ENCODE assay signal across 10 cellular contexts in genomic region chr1:200038645-200038986, GRCh38. TPM values are rescaled to one million over a fixed set of nuclear protein-coding genes. Genes with fewer than 3 reads are reported as not detected.
DNase-seq lines count a peak whose midpoint lies in the region; ATAC-seq and TF ChIP-seq lines count a peak whose summit lies in the region.
"Had no signal": no experiment of that assay in that cellular context is flagged by ENCODE, and none has a peak within 500 bp of the region (broad histone marks: within the 10 kb centered on the region; RNA-seq: fewer than 3 reads in every experiment).

No MANE protein-coding gene starts in this region.

- no peaks in the 10 kb centered on the region for H3K36me3 ChIP-seq in Caco-2 (ENCODE audit: control insufficient read depth, insufficient read depth, low read length)
- no peaks in the 10 kb centered on the region; the same call in none of the 2 replicates for H3K36me3 ChIP-seq in Panc1 (ENCODE audit: control insufficient read depth, insufficient read depth, low read length)
- H3K36me3 ChIP-seq in hepatocyte (replicated peaks; ENCODE audit: insufficient read depth, low read depth): no peaks in the 10 kb centered on the region
- H3K36me3 ChIP-seq: SJSA1 had no signal

- H4K20me1 ChIP-seq in hepatocyte (ENCODE audit: insufficient read depth, poor library complexity, severe bottlenecking): peaks cover 11% of the 10 kb centered on the region

- 3% methylated on average over 9 of the region's 20 CpGs for WGBS in hepatocyte (ENCODE audit: low lambda C conversion rate, missing lambda C conversion rate)

- H3K9me2 ChIP-seq in hepatocyte (replicated peaks; ENCODE audit: insufficient read depth): no peaks in the 10 kb centered on the region

- peaks cover 6% of the 10 kb centered on the region for H3K36me3 Mint-ChIP-seq in Caco-2 (ENCODE audit: insufficient read depth, unreplicated experiment)
- peaks cover under 1% of the 10 kb centered on the region for H3K36me3 Mint-ChIP-seq in progenitor cell of endocrine pancreas (ENCODE audit: insufficient read depth)

- no peaks in the 10 kb centered on the region for H3K27me3 Mint-ChIP-seq in Caco-2 (ENCODE audit: insufficient read depth, unreplicated experiment)
- H3K27me3 Mint-ChIP-seq in progenitor cell of endocrine pancreas: peaks cover 37% of the 10 kb centered on the region

- H3K9me3 Mint-ChIP-seq in Caco-2 (ENCODE audit: unreplicated experiment): no peaks in the 10 kb centered on the region
- H3K9me3 Mint-ChIP-seq in progenitor cell of endocrine pancreas (ENCODE audit: low read depth): no peaks in the 10 kb centered on the region

- DNase-seq in Caco-2: no peak
- DNase-seq in Panc1 (ENCODE audit: low read depth, low spot score): no peak
- DNase-seq in hepatocyte (ENCODE audit: low spot score): no peak
- DNase-seq in progenitor cell of endocrine pancreas (ENCODE audit: low spot score, unreplicated experiment): peak; percentile 44
- DNase-seq in NCI-H1048 (lab: John Stamatoyannopoulos, UW): no peak
- DNase-seq in NCI-H526 (lab: John Stamatoyannopoulos, UW): no peak
- no peak for DNase-seq in NCI-H69 (lab: John Stamatoyannopoulos, UW)
- DNase-seq: KG1 had no signal

- no peak for ATAC-seq in Panc1
- ATAC-seq in HG03095 (IDR thresholded peaks at IDR 0.05; ENCODE audit: unreplicated experiment): no peak

- POLR2A ChIA-PET in Caco-2 (lab: Charles Lee): no interaction called here
- POLR2A ChIA-PET in Panc1 (lab: Charles Lee): no interaction called here

- BruUV-seq in Caco-2 (replicated peaks; lab: Mats Ljungman, UMichigan) (no TSS peak), Panc1 (replicated peaks; lab: Mats Ljungman, UMichigan) (no TSS peak)

- no peaks in the 10 kb centered on the region for H3K9me3 ChIP-seq in Caco-2
- no peaks in the 10 kb centered on the region for H3K9me3 ChIP-seq in Panc1 (ENCODE audit: control insufficient read depth, insufficient read depth, low read depth, low read length)
- H3K9me3 ChIP-seq in hepatocyte (ENCODE audit: low read depth): no peaks in the 10 kb centered on the region

- H3K27ac Mint-ChIP-seq in Caco-2 (ENCODE audit: unreplicated experiment): no peak overlapping the region
- H3K27ac Mint-ChIP-seq in progenitor cell of endocrine pancreas: peak overlapping the region; percentile 83

- H3K4me1 Mint-ChIP-seq in Caco-2 (ENCODE audit: low read depth, unreplicated experiment) (peaks cover 13% of the 10 kb centered on the region), progenitor cell of endocrine pancreas (ENCODE audit: low read depth) (peaks cover 35% of the 10 kb centered on the region)

- CTCF ChIA-PET in Caco-2 (lab: Charles Lee) (interaction anchor here (0.6 kb wide), 1 partner anchor 238 kb away, joined by 3 read pairs; no protein-coding TSS in a partner anchor), Panc1 (lab: Charles Lee) (no interaction called here)

- H3K4me1 ChIP-seq in Caco-2: 0 out of 2 replicates have a peak, but pooled peaks cover 4% of the 10 kb centered on the region
- H3K4me1 ChIP-seq in Panc1 (ENCODE audit: control insufficient read depth, insufficient read depth, low read length): 0 out of 2 replicates have a peak, but pooled peaks cover 5% of the 10 kb centered on the region
- H3K4me1 ChIP-seq in hepatocyte (ENCODE audit: insufficient read depth): peaks cover 21% of the 10 kb centered on the region

- no peak for TF ChIP-seq CTCF in Caco-2 (IDR thresholded peaks at IDR 0.05; ENCODE audit: insufficient read depth in 1 of 2, low read depth in 1 of 2, low read length in 1 of 2, severe bottlenecking in 1 of 2, unreplicated experiment in 1 of 2)
- no peak for TF ChIP-seq CTCF in Panc1 (IDR thresholded peaks at IDR 0.05)
- TF ChIP-seq CTCF in hepatocyte (IDR thresholded peaks at IDR 0.05; ENCODE audit: poor library complexity): no peak
- TF ChIP-seq CTCF in progenitor cell of endocrine pancreas (IDR thresholded peaks at IDR 0.05; ENCODE audit: unreplicated experiment): no peak

- in situ Hi-C loops in Panc1 (cut with HindIII; ENCODE audit: low pct_unique_long_range_greater_than_20kb, low sequenced_read_pairs): no loop called here

- peak overlapping the region; percentile 79 for H3K27ac ChIP-seq in Panc1 (ENCODE audit: low read length)
- peak overlapping the region; percentile 60 for H3K27ac ChIP-seq in hepatocyte
- H3K27ac ChIP-seq: SJSA1 had no signal

- H3K27me3 ChIP-seq in Caco-2 (replicated peaks; ENCODE audit: control insufficient read depth, insufficient read depth, low read length) (no peaks in the 10 kb centered on the region), Panc1 (ENCODE audit: control insufficient read depth, insufficient read depth, low read length) (peaks cover 1% of the 10 kb centered on the region), hepatocyte (peaks cover 92% of the 10 kb centered on the region)

- H3K4me3 Mint-ChIP-seq in Caco-2 (ENCODE audit: unreplicated experiment) (peak overlapping the region; percentile 95), progenitor cell of endocrine pancreas (ENCODE audit: low read depth) (peak overlapping the region; percentile 83)

- peak overlapping the region; percentile 64 for H2AFZ ChIP-seq in hepatocyte

- H3K4me3 ChIP-seq in Caco-2 (ENCODE audit: low read depth, low read length) (peak overlapping the region; percentile 69), Panc1 (ENCODE audit: low read depth in 2 of 2, low read length in 2 of 2) (peak overlapping the region; percentile 59 to 75), hepatocyte (peak overlapping the region; percentile 65)

- H3K79me2 ChIP-seq in hepatocyte: peaks cover 55% of the 10 kb centered on the region

- peak overlapping the region; percentile 96 for H3K4me2 ChIP-seq in hepatocyte

- intact Hi-C loops in Caco-2 (cut with micrococcal nuclease; ENCODE audit: unreplicated experiment): no loop called here
- intact Hi-C loops in Panc1 (cut with micrococcal nuclease; ENCODE audit: unreplicated experiment): no loop called here

RNA-seq across cellular contexts. Expression of gene NR5A2, which starts 11.1 kb away (rescaled TPM):
- total RNA-seq in Caco-2 (2022): 6.5 and 9.1 TPM in 2 replicates
- 4.3 TPM for total RNA-seq in Panc1 (2021; ENCODE audit: unreplicated experiment)
- polyA plus RNA-seq in Panc1 (2012; ENCODE audit: insufficient read length): 3.4 TPM
- 49.6 and 55.5 TPM in 2 replicates for total RNA-seq in hepatocyte
- 16.4 and 19.8 TPM in 2 replicates for polyA plus RNA-seq in hepatocyte
- 23.2 and 29.1 TPM in 2 replicates for total RNA-seq in progenitor cell of endocrine pancreas
